Comparison of ENCODE assay signal across 12 cellular contexts in the genomic region with DNA sequence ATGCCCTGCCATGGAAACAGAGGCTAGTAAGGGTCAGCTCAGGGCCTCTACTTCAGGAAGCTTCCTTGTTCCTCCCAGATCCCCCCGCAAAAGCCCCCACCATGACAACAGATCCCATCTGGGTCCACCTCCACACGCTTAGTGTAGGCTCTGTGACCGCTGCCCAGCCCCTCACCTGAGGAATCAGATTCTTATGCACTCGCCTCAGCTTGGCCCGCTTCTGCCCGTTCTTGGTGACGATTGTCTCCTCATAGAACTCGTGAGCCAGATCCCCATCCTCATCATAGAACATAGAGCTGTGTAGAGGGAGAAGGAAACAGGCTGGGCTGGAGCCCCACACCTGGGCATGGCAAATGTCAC. TPM values are rescaled to one million over a fixed set of nuclear protein-coding genes. Genes with fewer than 3 reads are reported as not detected.
DNase-seq lines count a peak whose midpoint lies in the region; ATAC-seq and TF ChIP-seq lines count a peak whose summit lies in the region.
"Had no signal": no experiment of that assay in that cellular context is flagged by ENCODE, and none has a peak within 500 bp of the region (broad histone marks: within the 10 kb centered on the region; RNA-seq: fewer than 3 reads in every experiment).

No MANE protein-coding gene starts in this region.

- H3K9me3 ChIP-seq in endodermal cell (ENCODE audit: control insufficient read depth, low read length) (no peaks in the 10 kb centered on the region), spleen (no peaks in the 10 kb centered on the region)

- H3K27me3 Mint-ChIP-seq in activated naive CD8-positive, alpha-beta T cell: no peaks in the 10 kb centered on the region
- no peaks in the 10 kb centered on the region for H3K27me3 Mint-ChIP-seq in activated naive CD8-positive, alpha-beta T cell treated with anti-CD3 and anti-CD28 coated beads for 36 hours
- no peaks in the 10 kb centered on the region for H3K27me3 Mint-ChIP-seq in endodermal cell (ENCODE audit: insufficient read depth)

- H3K4me1 Mint-ChIP-seq in activated naive CD8-positive, alpha-beta T cell (ENCODE audit: low read depth): peaks cover 25% of the 10 kb centered on the region
- peaks cover 32% of the 10 kb centered on the region for H3K4me1 Mint-ChIP-seq in activated naive CD8-positive, alpha-beta T cell treated with anti-CD3 and anti-CD28 coated beads for 36 hours
- H3K4me1 Mint-ChIP-seq in endodermal cell: peaks cover 20% of the 10 kb centered on the region

- H3K4me1 ChIP-seq in endodermal cell (ENCODE audit: control insufficient read depth, insufficient read depth, low read length) (peaks cover 16% of the 10 kb centered on the region), spleen (peaks cover 37 to 95% (median 72%) of the 10 kb centered on the region in 6 donors)

- H3K27ac ChIP-seq in RWPE1: peak overlapping the region; percentile 88
- H3K27ac ChIP-seq in endodermal cell (ENCODE audit: low read depth, low read length): no peak overlapping the region
- H3K27ac ChIP-seq in spleen: peak overlapping the region in 5 of 8 donors; percentile 34 to 96 (median 95)

- no peak for TF ChIP-seq CTCF in RWPE1 (conservative IDR thresholded peaks at IDR 0.05; ENCODE audit: low read depth)
- TF ChIP-seq CTCF in endodermal cell (conservative IDR thresholded peaks at IDR 0.05): no peak
- TF ChIP-seq CTCF in spleen (IDR thresholded peaks at IDR 0.05 in 8 of 11, conservative IDR thresholded peaks at IDR 0.05 in 3 of 11): no peak

- TF ChIP-seq POLR2A in spleen (IDR thresholded peaks at IDR 0.05): no peak

- H3K36me3 ChIP-seq in endodermal cell (ENCODE audit: control insufficient read depth, insufficient read depth, low read length) (peaks cover 51% of the 10 kb centered on the region), spleen (peaks cover 0 to 48% (median 34%) of the 10 kb centered on the region in 6 donors)

- ATAC-seq in GM21360 (IDR thresholded peaks at IDR 0.05; ENCODE audit: unreplicated experiment): no peak
- ATAC-seq: K562, PC-3 had no signal

- no peak overlapping the region for H3K9ac ChIP-seq in endodermal cell (ENCODE audit: extremely low read depth, low read length, poor library complexity, severe bottlenecking)

- peak overlapping the region; percentile 88 for H3K4me3 Mint-ChIP-seq in activated naive CD8-positive, alpha-beta T cell
- H3K4me3 Mint-ChIP-seq in activated naive CD8-positive, alpha-beta T cell treated with anti-CD3 and anti-CD28 coated beads for 36 hours: no peak overlapping the region
- H3K4me3 Mint-ChIP-seq in endodermal cell: peak overlapping the region; percentile 77

- POLR2A ChIA-PET in RWPE1 (lab: Yijun Ruan, JAX; ENCODE audit: low non-redundant PET): interaction anchor here (0.6 kb wide), 1 partner anchor 32 kb away, joined by 3 read pairs; no protein-coding TSS in a partner anchor

- CTCF ChIA-PET in RWPE1 (lab: Yijun Ruan, JAX): no interaction called here

- no peak for DNase-seq in activated naive CD8-positive, alpha-beta T cell treated with anti-CD3 and anti-CD28 coated beads for 36 hours
- DNase-seq in RWPE1 (ENCODE audit: low spot score) (no peak), endodermal cell (no peak), spleen (peak; percentile 71), NCI-H226 (no peak), NCI-H69 (lab: John Stamatoyannopoulos, UW) (no peak)
- DNase-seq: GOT3, NCI-H1105, PC-3 had no signal

- H3K27ac Mint-ChIP-seq in activated naive CD8-positive, alpha-beta T cell: no peak overlapping the region
- no peak overlapping the region for H3K27ac Mint-ChIP-seq in activated naive CD8-positive, alpha-beta T cell treated with anti-CD3 and anti-CD28 coated beads for 36 hours
- H3K27ac Mint-ChIP-seq in endodermal cell: no peak overlapping the region

- 94 to 100% methylated on average over 6 to 8 of the region's 8 CpGs for WGBS in endodermal cell (ENCODE audit: insufficient coverage in 1 of 2, insufficient read length in 1 of 2), 2 experiments
- WGBS in spleen, 5 donors: 90 to 96% (median 95%) methylated on average over 8 of the region's 8 CpGs

- H3K27me3 ChIP-seq in endodermal cell (ENCODE audit: control insufficient read depth, insufficient read depth, low read length, poor library complexity, severe bottlenecking) (no peaks in the 10 kb centered on the region), spleen (replicated peaks in 1 of 7) (no peaks in the 10 kb centered on the region)

- no peaks in the 10 kb centered on the region for H3K36me3 Mint-ChIP-seq in activated naive CD8-positive, alpha-beta T cell
- H3K36me3 Mint-ChIP-seq in activated naive CD8-positive, alpha-beta T cell treated with anti-CD3 and anti-CD28 coated beads for 36 hours: peaks cover 2% of the 10 kb centered on the region
- peaks cover 22% of the 10 kb centered on the region for H3K36me3 Mint-ChIP-seq in endodermal cell (ENCODE audit: low read depth)

- no peaks in the 10 kb centered on the region for H3K9me3 Mint-ChIP-seq in activated naive CD8-positive, alpha-beta T cell (ENCODE audit: low read depth)
- no peaks in the 10 kb centered on the region for H3K9me3 Mint-ChIP-seq in activated naive CD8-positive, alpha-beta T cell treated with anti-CD3 and anti-CD28 coated beads for 36 hours
- H3K9me3 Mint-ChIP-seq in endodermal cell: no peaks in the 10 kb centered on the region

- intact Hi-C loops in spleen (cut with DNase I; ENCODE audit: low total_unique reads): loop anchor here (10.0 kb wide), 1 partner anchor 91 kb away; the partner anchor contains the start of gene GNAI2

- H3K4me3 ChIP-seq in endodermal cell (ENCODE audit: low read length) (no peak overlapping the region), spleen (no peak overlapping the region)

RNA-seq across cellular contexts. Expression of gene TUSC2, which starts 1.9 kb away (rescaled TPM):
- 10 to 100 TPM; 26.8 to 29.1 TPM for total RNA-seq in activated naive CD8-positive, alpha-beta T cell treated with anti-CD3 and anti-CD28 coated beads for 36 hours
- total RNA-seq in endodermal cell: 10 to 100 TPM; 23.5 to 28.1 TPM
- 30.2 TPM for polyA plus RNA-seq in endodermal cell (2013, experiment 1 of 2)
- polyA plus RNA-seq in endodermal cell (2013, experiment 2 of 2): 26.2 TPM
- 10 to 100 TPM; 19.4 to 33.6 (median 24.4) TPM for total RNA-seq in spleen
- polyA plus RNA-seq in spleen: 10 to 100 TPM; 20.6 to 36.5 (median 34.4) TPM

RNA-seq across cellular contexts. Expression of gene HYAL2, which starts 3.6 kb away (rescaled TPM):
- 1 to 10 TPM; 6.5 to 6.8 TPM for total RNA-seq in activated naive CD8-positive, alpha-beta T cell treated with anti-CD3 and anti-CD28 coated beads for 36 hours
- 10 to 100 TPM; 55.3 to 61.1 TPM for total RNA-seq in endodermal cell
- 81.6 TPM for polyA plus RNA-seq in endodermal cell (2013, experiment 1 of 2)
- 80.6 TPM for polyA plus RNA-seq in endodermal cell (2013, experiment 2 of 2)
- total RNA-seq in spleen: 100 to 1,000 TPM; 192 to 746 (median 523) TPM
- 100 to 1,000 TPM; 108 to 155 (median 123) TPM for polyA plus RNA-seq in spleen

RNA-seq across cellular contexts. Expression of gene RASSF1, which starts 14.5 kb away (rescaled TPM):
- total RNA-seq in activated naive CD8-positive, alpha-beta T cell treated with anti-CD3 and anti-CD28 coated beads for 36 hours: 10 to 100 TPM; 51.7 to 53.7 TPM
- total RNA-seq in endodermal cell (10 to 100 TPM in 1 of 2 donors, 1 to 10 TPM in 1; 9.4 to 17.2 TPM), spleen (100 to 1,000 TPM in 1 of 7 donors, 10 to 100 TPM in 6; 48.3 to 113 (median 63.3) TPM)
- polyA plus RNA-seq in endodermal cell (2013, experiment 1 of 2): 15.8 TPM
- 15.9 TPM for polyA plus RNA-seq in endodermal cell (2013, experiment 2 of 2)
- 10 to 100 TPM; 59.3 to 83.7 (median 81.4) TPM for polyA plus RNA-seq in spleen

RNA-seq across cellular contexts. Expression of gene ZMYND10, which starts 19.4 kb away (rescaled TPM):
- under 1 TPM; 0.39 to 0.74 TPM for total RNA-seq in activated naive CD8-positive, alpha-beta T cell treated with anti-CD3 and anti-CD28 coated beads for 36 hours
- total RNA-seq in endodermal cell (1 to 10 TPM in 1 of 2 donors, under 1 TPM in 1; 0.22 to 1.4 TPM), spleen (1 to 10 TPM in 3 of 7 donors, under 1 TPM in 3, not detected in 1; 0.60 to 2.2 (median 1.1) TPM)
- polyA plus RNA-seq in endodermal cell (2013, experiment 1 of 2): 4.4 TPM
- 2.6 TPM for polyA plus RNA-seq in endodermal cell (2013, experiment 2 of 2)
- 1 to 10 TPM in 2 of 3 donors, under 1 TPM in 1; 0.56 to 2.1 (median 1.6) TPM for polyA plus RNA-seq in spleen

RNA-seq across cellular contexts. Expression of gene HYAL1, which starts 22.8 kb away (rescaled TPM):
- under 1 TPM in 1 of 2 experiments, not detected in 1; 0.35 TPM for total RNA-seq in activated naive CD8-positive, alpha-beta T cell treated with anti-CD3 and anti-CD28 coated beads for 36 hours
- 1 to 10 TPM in 1 of 2 donors, under 1 TPM in 1; 0.92 to 1.8 TPM for total RNA-seq in endodermal cell
- 1.8 TPM for polyA plus RNA-seq in endodermal cell (2013, experiment 1 of 2)
- polyA plus RNA-seq in endodermal cell (2013, experiment 2 of 2): 1.3 TPM
- 100 to 1,000 TPM in 5 of 7 donors, 10 to 100 TPM in 2; 46.8 to 172 (median 122) TPM for total RNA-seq in spleen
- 10 to 100 TPM; 18.2 to 49.4 (median 46.6) TPM for polyA plus RNA-seq in spleen

Comparison
In these comparisons a context has a peak if more than half of its experiments do, and no peak if none do; other contexts are left out.
1. RNA of gene HYAL2, which starts 3.6 kb away (total RNA-seq): 192 to 746 TPM in spleen and 55.3 to 61.1 TPM in endodermal cell; 6.5 to 6.8 TPM in activated naive CD8-positive, alpha-beta T cell treated with anti-CD3 and anti-CD28 coated beads for 36 hours; every median in the first group is over 4 times any median in the second.